In genomic region chr2:241774419-241775222, GRCh38 we compare ENCODE assay signal across 9 cellular contexts. TPM values are rescaled to one million over a fixed set of nuclear protein-coding genes. Genes with fewer than 3 reads are reported as not detected.
DNase-seq lines count a peak whose midpoint lies in the region; ATAC-seq and TF ChIP-seq lines count a peak whose summit lies in the region.
"Had no signal": no experiment of that assay in that cellular context is flagged by ENCODE, and none has a peak within 500 bp of the region (broad histone marks: within the 10 kb centered on the region; RNA-seq: fewer than 3 reads in every experiment).

No MANE protein-coding gene starts in this region.

- no peaks in the 10 kb centered on the region for H3K9me3 Mint-ChIP-seq in progenitor cell of endocrine pancreas (ENCODE audit: low read depth)

- H3K4me3 ChIP-seq in DND-41 (ENCODE audit: low read depth in 1 of 2, low read length in 2 of 2), result no peak overlapping the region
- H3K4me3 ChIP-seq in cardiac fibroblast (replicated peaks in 1 of 2; ENCODE audit: low read depth in 2 of 2, low read length in 2 of 2), result no peak overlapping the region
- H3K4me3 ChIP-seq in osteoblast (ENCODE audit: insufficient read depth, low read length), result no peak overlapping the region

- no peaks in the 10 kb centered on the region for H3K36me3 ChIP-seq in DND-41 (ENCODE audit: insufficient read depth, low read length)
- no peaks in the 10 kb centered on the region for H3K36me3 ChIP-seq in osteoblast (ENCODE audit: insufficient read depth, low read length)

- H3K27ac ChIP-seq in DND-41 (ENCODE audit: low read length), result no peak overlapping the region
- H3K27ac ChIP-seq in osteoblast (ENCODE audit: low read depth, low read length), result no peak overlapping the region

- H3K4me1 Mint-ChIP-seq in progenitor cell of endocrine pancreas (ENCODE audit: low read depth), result no peaks in the 10 kb centered on the region

- peak; percentile 3 for DNase-seq in DND-41
- peak in 2 of 3 experiments; percentile 83 to 88 for DNase-seq in NCI-H1417 (lab: John Stamatoyannopoulos, UW)
- peak; percentile 51 to 68 for DNase-seq in cardiac fibroblast (ENCODE audit: low read depth in 2 of 2)
- peak; percentile 99 for DNase-seq in osteoblast (ENCODE audit: insufficient read length, low spot score, missing footprints)
- DNase-seq in OCI-M2 (lab: John Stamatoyannopoulos, UW; ENCODE audit: unreplicated experiment), result no peak
- no peak for DNase-seq in KG1 (lab: John Stamatoyannopoulos, UW)
- DNase-seq in progenitor cell of endocrine pancreas (ENCODE audit: low spot score, unreplicated experiment), result no peak
- DNase-seq: naive B cell had no signal

- TF ChIP-seq CTCF in DND-41 (IDR thresholded peaks at IDR 0.05; ENCODE audit: borderline replicate concordance, extremely low read depth, low read length, poor library complexity, severe bottlenecking), result no peak
- TF ChIP-seq CTCF in cardiac fibroblast (IDR thresholded peaks at IDR 0.05; ENCODE audit: low read depth, low read length), result no peak
- no peak for TF ChIP-seq CTCF in osteoblast (IDR thresholded peaks at IDR 0.05; ENCODE audit: extremely low read depth, low read depth, low read length)
- no peak for TF ChIP-seq CTCF in progenitor cell of endocrine pancreas (IDR thresholded peaks at IDR 0.05; ENCODE audit: unreplicated experiment)

- H3K4me3 Mint-ChIP-seq in progenitor cell of endocrine pancreas (ENCODE audit: low read depth), result no peak overlapping the region
- H3K4me3 Mint-ChIP-seq: naive B cell had no signal

- ATAC-seq in DND-41 (ENCODE audit: insufficient read depth, low read depth), result no peak
- no peak for ATAC-seq in GM19452 (IDR thresholded peaks at IDR 0.05; ENCODE audit: unreplicated experiment)

- H3K36me3 Mint-ChIP-seq in progenitor cell of endocrine pancreas (ENCODE audit: insufficient read depth), result no peaks in the 10 kb centered on the region
- H3K36me3 Mint-ChIP-seq: naive B cell had no signal

- no peak overlapping the region for H2AFZ ChIP-seq in DND-41 (ENCODE audit: low read depth, low read length)
- H2AFZ ChIP-seq in osteoblast (ENCODE audit: low read length), result peak overlapping the region; percentile 35

- H3K4me2 ChIP-seq in DND-41 (ENCODE audit: insufficient read depth, low read length), result no peak overlapping the region
- H3K4me2 ChIP-seq in osteoblast (ENCODE audit: insufficient read depth, low read length), result peak overlapping the region; percentile 40

- H3K9me3 ChIP-seq in DND-41 (ENCODE audit: insufficient read depth, low read length, severe bottlenecking) (no peaks in the 10 kb centered on the region), osteoblast (ENCODE audit: low read depth, low read length) (no peaks in the 10 kb centered on the region)

- H3K27ac Mint-ChIP-seq in progenitor cell of endocrine pancreas, result no peak overlapping the region
- H3K27ac Mint-ChIP-seq: naive B cell had no signal

- H3K4me1 ChIP-seq in DND-41 (ENCODE audit: insufficient read depth, low read length) (no peaks in the 10 kb centered on the region), osteoblast (ENCODE audit: insufficient read depth, low read length) (peaks cover 13% of the 10 kb centered on the region)

- H3K79me2 ChIP-seq in DND-41 (ENCODE audit: insufficient read depth, low read length), result no peaks in the 10 kb centered on the region
- H3K79me2 ChIP-seq in osteoblast (ENCODE audit: insufficient read depth, low read length), result no peaks in the 10 kb centered on the region

- H4K20me1 ChIP-seq in DND-41 (ENCODE audit: insufficient read depth, low read length), result no peaks in the 10 kb centered on the region
- no peaks in the 10 kb centered on the region for H4K20me1 ChIP-seq in osteoblast (ENCODE audit: insufficient read depth, low read length)

- no peak overlapping the region for H3K9ac ChIP-seq in DND-41 (ENCODE audit: low read depth, low read length)

- H3K27me3 Mint-ChIP-seq in progenitor cell of endocrine pancreas, result peaks cover 2% of the 10 kb centered on the region

- H3K27me3 ChIP-seq in DND-41 (ENCODE audit: insufficient read depth, low read length, poor library complexity) (no peaks in the 10 kb centered on the region), osteoblast (ENCODE audit: insufficient read depth, low read length) (peaks cover 8% of the 10 kb centered on the region)

RNA-seq across cellular contexts. Expression of gene GAL3ST2, which starts 2.0 kb away (rescaled TPM):
- total RNA-seq in osteoblast (0.29 and 0.36 TPM in 2 replicates), progenitor cell of endocrine pancreas (0.51 and 0.84 TPM in 2 replicates)

RNA-seq across cellular contexts. Expression of gene NEU4, which starts 34.4 kb away (rescaled TPM):
- not detected in 2 replicates for total RNA-seq in osteoblast
- 1.3 and 1.4 TPM in 2 replicates for total RNA-seq in progenitor cell of endocrine pancreas

RNA-seq across cellular contexts. Expression of gene D2HGDH, which starts 40.2 kb away (rescaled TPM):
- total RNA-seq in osteoblast, result 14.1 and 15.6 TPM in 2 replicates
- 28.8 and 34.8 TPM in 2 replicates for total RNA-seq in progenitor cell of endocrine pancreas

Comparison
In these comparisons a context has a peak if more than half of its experiments do, and no peak if none do; other contexts are left out.
1. DNase-seq: peak in DND-41 (single experiment), NCI-H1417 (2 of 3), cardiac fibroblast (2 of 2) and osteoblast (single experiment); none in OCI-M2 (single experiment), KG1 (single experiment) and progenitor cell of endocrine pancreas (single experiment).